ENCODE assay signal across 32 cellular contexts in the genomic region with DNA sequence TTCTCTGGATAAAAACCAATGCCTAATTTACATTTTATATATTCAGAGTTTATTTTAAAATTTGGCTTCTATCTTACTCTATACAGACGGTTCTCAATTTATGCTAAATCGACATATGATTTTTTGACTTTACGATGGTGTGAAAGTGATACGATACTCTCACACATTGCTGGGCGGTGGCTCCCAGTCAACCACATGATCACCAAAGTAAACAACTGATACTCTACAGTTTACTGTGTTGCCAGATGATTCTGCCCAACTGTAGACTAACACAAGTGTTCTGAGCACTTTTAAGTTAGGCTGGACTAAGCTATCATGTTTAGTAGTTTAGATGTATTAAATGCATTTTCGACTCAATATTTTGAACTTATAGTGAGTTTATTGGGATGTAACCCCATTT. TPM values are rescaled to one million over a fixed set of nuclear protein-coding genes. Genes with fewer than 3 reads are reported as not detected.
"Had no signal": no experiment of that assay in that cellular context is flagged by ENCODE, and none has a peak within 500 bp of the region (broad histone marks: within the 10 kb centered on the region; RNA-seq: fewer than 3 reads in every experiment).

No MANE protein-coding gene starts in this region.

- ATAC-seq: Panc1, Right ventricle myocardium inferior, SK-N-SH treated with all-trans-retinoic acid at 6 μM for 48 hours had no signal

- H3K36me3 ChIP-seq: SJCRH30 had no signal

- H3K27me3 ChIP-seq: SJCRH30 had no signal

- DNase-seq: Karpas-422, KBM-7, MM.1S, MV-4-11, NCI-H1092, NCI-H1105, NCI-H1417 treated with DMSO at 0.1 percent for 48 hours, NCI-H1436 treated with DMSO at 0.1 percent for 48 hours, NCI-H1694 treated with DMSO at 0.1 percent for 48 hours, NCI-H187 treated with DMSO at 0.1 percent for 48 hours, NCI-H2029, NCI-H2081, NCI-H2107, NCI-H226, NCI-H446 treated with DMSO at 0.1 percent for 48 hours, NCI-H524, NCI-H526, NCI-H69, NCI-H748 treated with DMSO at 0.1 percent for 48 hours, NCI-H82, PC-9, SHP77, SIG-M5, SJCRH30 had no signal

- H3K4me3 ChIP-seq: PC-9, SJCRH30, SK-N-MC had no signal

- H3K9ac ChIP-seq: KMS-11 had no signal

- H3K9me3 ChIP-seq: SJCRH30 had no signal

- H3K4me1 ChIP-seq: SJCRH30 had no signal

RNA-seq across cellular contexts. Expression of a gene that starts 25.1 kb away (rescaled TPM):
- total RNA-seq: MCF 10A, OCI-LY7, PC-9, Right ventricle myocardium inferior, RPMI7951 had no signal
